ENCODE assay signal across 29 cellular contexts in genomic region chr4:23423540-23423939, GRCh38.
"Had no signal": no experiment of that assay in that cellular context is flagged by ENCODE, and none has a peak within 500 bp of the region (broad histone marks: within the 10 kb centered on the region; RNA-seq: fewer than 3 reads in every experiment).

No MANE protein-coding gene starts in this region.

- H3K27me3 ChIP-seq: ascending aorta, body of pancreas, MG63 had no signal

- H3K4me1 ChIP-seq: ascending aorta, body of pancreas had no signal

- H3K27ac Mint-ChIP-seq: activated CD4-positive, alpha-beta memory T cell treated with anti-CD3 and anti-CD28 coated beads for 36 hours; activated CD4-positive, alpha-beta T cell treated with anti-CD3 and anti-CD28 coated beads, Interleukin-2, amount 10 ng/mL, durations not matched to agents 7 days and 5 days; activated naive CD4-positive, alpha-beta T cell treated with anti-CD3 and anti-CD28 coated beads, Interleukin-2, amount 50 U/mL, for 72 hours; activated naive CD8-positive, alpha-beta T cell treated with anti-CD3 and anti-CD28 coated beads, Interleukin-2, amount 50 U/mL, for 24 hours; T-cell had no signal

- H3K4me3 ChIP-seq: ascending aorta, body of pancreas, MG63, PC-9, SK-N-MC had no signal

- H3K36me3 Mint-ChIP-seq: activated CD4-positive, alpha-beta memory T cell treated with anti-CD3 and anti-CD28 coated beads for 36 hours; T-cell had no signal

- H3K36me3 ChIP-seq: ascending aorta, MG63 had no signal

- H3K9me3 ChIP-seq: ascending aorta, body of pancreas, MG63 had no signal

- H3K4me3 Mint-ChIP-seq: activated CD4-positive, alpha-beta memory T cell treated with anti-CD3 and anti-CD28 coated beads for 36 hours; activated CD4-positive, alpha-beta T cell treated with anti-CD3 and anti-CD28 coated beads, Interleukin-2, amount 10 ng/mL, durations not matched to agents 7 days and 5 days; activated naive CD8-positive, alpha-beta T cell treated with anti-CD3 and anti-CD28 coated beads, Interleukin-2, amount 50 U/mL, for 24 hours; activated T-cell treated with anti-CD3 and anti-CD28 coated beads, Interleukin-2, amount 50 U/mL, for 4 hours; central memory CD8-positive, alpha-beta T cell; T-cell had no signal

- ATAC-seq: activated naive CD4-positive, alpha-beta T cell treated with anti-CD3 and anti-CD28 coated beads, Interleukin-2, amount 50 U/mL, for 72 hours; activated naive CD8-positive, alpha-beta T cell treated with anti-CD3 and anti-CD28 coated beads, Interleukin-2, amount 50 U/mL, for 24 hours; activated T-cell treated with anti-CD3 and anti-CD28 coated beads, Interleukin-2, amount 50 U/mL, for 4 hours; body of pancreas; T-cell had no signal

- DNase-seq: activated CD4-positive, alpha-beta memory T cell treated with anti-CD3 and anti-CD28 coated beads for 36 hours; activated CD4-positive, alpha-beta T cell treated with anti-CD3 and anti-CD28 coated beads, Interleukin-2, amount 10 ng/mL, durations not matched to agents 7 days and 5 days; activated CD4-positive, CD25-positive, alpha-beta regulatory T cell; activated CD8-positive, alpha-beta memory T cell treated with anti-CD3 and anti-CD28 coated beads for 24 hours; activated effector memory CD4-positive, alpha-beta T cell treated with anti-CD3 and anti-CD28 coated beads, Interleukin-2, amount 50 U/mL, for 16 hours; activated naive CD4-positive, alpha-beta T cell treated with Interleukin-2 at 50 U/mL for 16 hours; activated naive CD8-positive, alpha-beta T cell treated with anti-CD3 and anti-CD28 coated beads, Interleukin-2, amount 50 U/mL, for 24 hours; activated T-cell treated with anti-CD3 and anti-CD28 coated beads, Interleukin-2, amount 50 U/mL, for 4 hours; amniotic stem cell; body of pancreas; MG63; MV-4-11; NCI-H1092 treated with DMSO at 0.1 percent for 48 hours; NCI-H1417 treated with DMSO at 0.1 percent for 48 hours; NCI-H1694; NCI-H2029; NCI-H2107; NCI-H2171 treated with DMSO at 0.1 percent for 48 hours; NCI-H226; NCI-H526 treated with DMSO at 0.1 percent for 48 hours; NCI-H82; PC-9; T-cell; T-helper 2 cell; T1000 had no signal

- H3K27me3 Mint-ChIP-seq: activated CD4-positive, alpha-beta memory T cell treated with anti-CD3 and anti-CD28 coated beads for 36 hours; activated CD4-positive, alpha-beta T cell treated with anti-CD3 and anti-CD28 coated beads, Interleukin-2, amount 10 ng/mL, durations not matched to agents 7 days and 5 days; activated naive CD8-positive, alpha-beta T cell treated with anti-CD3 and anti-CD28 coated beads, Interleukin-2, amount 50 U/mL, for 24 hours; central memory CD8-positive, alpha-beta T cell; T-cell had no signal

- H3K9me3 Mint-ChIP-seq: activated CD4-positive, alpha-beta memory T cell treated with anti-CD3 and anti-CD28 coated beads for 36 hours; activated CD4-positive, alpha-beta T cell treated with anti-CD3 and anti-CD28 coated beads, Interleukin-2, amount 10 ng/mL, durations not matched to agents 7 days and 5 days; activated T-cell treated with anti-CD3 and anti-CD28 coated beads, Interleukin-2, amount 50 U/mL, for 4 hours had no signal

- H3K27ac ChIP-seq: ascending aorta, body of pancreas, PC-9, SK-N-MC had no signal

- H3K4me1 Mint-ChIP-seq: activated CD4-positive, alpha-beta T cell treated with anti-CD3 and anti-CD28 coated beads, Interleukin-2, amount 10 ng/mL, durations not matched to agents 7 days and 5 days; activated naive CD8-positive, alpha-beta T cell treated with anti-CD3 and anti-CD28 coated beads, Interleukin-2, amount 50 U/mL, for 24 hours; central memory CD8-positive, alpha-beta T cell; T-cell had no signal
